ENCODE assay signal across 12 cellular contexts in the genomic region with DNA sequence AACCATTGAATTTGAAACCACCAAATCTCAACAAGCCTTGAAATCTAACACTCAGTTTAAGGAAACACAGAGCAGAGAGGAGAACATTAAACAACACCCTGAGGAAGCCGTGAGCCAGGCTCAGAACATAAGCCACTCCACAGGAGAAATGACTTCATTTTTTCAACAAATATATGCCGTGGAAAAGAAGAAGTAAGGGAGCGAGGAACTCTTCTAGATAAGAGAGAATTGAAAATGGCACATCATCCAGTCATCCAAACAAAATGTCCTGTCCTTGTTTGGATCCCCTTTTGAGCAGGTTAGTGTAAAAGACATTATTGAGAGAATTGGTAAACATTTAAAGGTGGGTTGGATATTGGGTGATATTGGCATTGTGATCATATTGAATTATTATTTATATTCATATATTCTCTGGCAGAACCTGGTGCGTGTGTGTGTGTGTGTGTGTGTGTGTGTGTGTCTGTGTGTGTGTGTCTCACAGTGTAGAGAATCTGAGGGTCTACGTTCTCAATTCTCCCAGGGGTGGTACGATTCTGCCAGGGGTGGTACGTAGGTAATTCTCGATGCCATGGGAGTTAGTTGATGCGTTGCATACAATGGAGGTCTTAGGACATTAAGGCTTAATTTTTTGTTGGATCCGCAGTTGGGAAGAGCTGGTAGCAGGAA.
DNase-seq lines count a peak whose midpoint lies in the region; ATAC-seq and TF ChIP-seq lines count a peak whose summit lies in the region.
"Had no signal": no experiment of that assay in that cellular context is flagged by ENCODE, and none has a peak within 500 bp of the region (broad histone marks: within the 10 kb centered on the region; RNA-seq: fewer than 3 reads in every experiment).

No MANE protein-coding gene starts in this region.

- H3K27ac Mint-ChIP-seq in activated naive CD4-positive, alpha-beta T cell treated with anti-CD3 and anti-CD28 coated beads for 36 hours = peak overlapping the region; percentile 97
- H3K27ac Mint-ChIP-seq in dendritic cell treated with granulocyte-macrophage colony-stimulating factor and Interleukin-4, amounts not matched to agents 40 ng/mL and 50 ng/mL, for 4 days = peak overlapping the region; percentile 63

- H3K4me3 ChIP-seq in OCI-LY7 (ENCODE audit: low read depth, low read length, poor library complexity, severe bottlenecking) (peak overlapping the region; percentile 94), thymus (ENCODE audit: low read length) (no peak overlapping the region)
- H3K4me3 ChIP-seq: right atrium auricular region had no signal

- no peak for DNase-seq in activated naive CD4-positive, alpha-beta T cell treated with anti-CD3 and anti-CD28 coated beads for 36 hours
- DNase-seq in activated naive CD4-positive, alpha-beta T cell treated with anti-CD3 and anti-CD28 coated beads, Interleukin-2, amount 50 U/mL, for 16 hours = no peak
- DNase-seq in OCI-LY7 (ENCODE audit: low spot score) = no peak
- no peak for DNase-seq in NCI-H2196 (lab: John Stamatoyannopoulos, UW; ENCODE audit: unreplicated experiment)
- DNase-seq: MM.1S, NCI-H345 had no signal

- peak overlapping the region; percentile 99 for H3K4me2 ChIP-seq in OCI-LY7 (ENCODE audit: low read length)

- no peaks in the 10 kb centered on the region for H3K27me3 Mint-ChIP-seq in activated naive CD4-positive, alpha-beta T cell treated with anti-CD3 and anti-CD28 coated beads for 36 hours (ENCODE audit: low read depth)
- H3K27me3 Mint-ChIP-seq in dendritic cell treated with granulocyte-macrophage colony-stimulating factor and Interleukin-4, amounts not matched to agents 40 ng/mL and 50 ng/mL, for 4 days = no peaks in the 10 kb centered on the region

- H3K27ac ChIP-seq in OCI-LY7 (ENCODE audit: low read depth, low read length, poor library complexity, severe bottlenecking) = peak overlapping the region; percentile 98
- H3K27ac ChIP-seq in thymus (ENCODE audit: low read depth) = peak overlapping the region; percentile 92
- H3K27ac ChIP-seq: right atrium auricular region had no signal

- no peaks in the 10 kb centered on the region for H3K9me3 ChIP-seq in OCI-LY7 (ENCODE audit: low read length)
- no peaks in the 10 kb centered on the region for H3K9me3 ChIP-seq in thymus (ENCODE audit: control insufficient read depth)
- H3K9me3 ChIP-seq: right atrium auricular region had no signal

- H3K9me2 ChIP-seq in OCI-LY7 (ENCODE audit: insufficient read depth, low read length) = no peaks in the 10 kb centered on the region

- peaks cover 25% of the 10 kb centered on the region for H3K36me3 Mint-ChIP-seq in activated naive CD4-positive, alpha-beta T cell treated with anti-CD3 and anti-CD28 coated beads for 36 hours (ENCODE audit: low read depth)
- peaks cover 48% of the 10 kb centered on the region for H3K36me3 Mint-ChIP-seq in dendritic cell treated with granulocyte-macrophage colony-stimulating factor and Interleukin-4, amounts not matched to agents 40 ng/mL and 50 ng/mL, for 4 days (ENCODE audit: low read depth)

- no peak overlapping the region for H2AFZ ChIP-seq in OCI-LY7 (ENCODE audit: low read length)

- 76% methylated on average over 10 of the region's 10 CpGs for WGBS in thymus

- ATAC-seq in GM19328 (IDR thresholded peaks at IDR 0.05; ENCODE audit: unreplicated experiment) (no peak), HG02938 (IDR thresholded peaks at IDR 0.05; ENCODE audit: unreplicated experiment) (no peak)
- ATAC-seq: Panc1 had no signal

- TF ChIP-seq CTCF in OCI-LY7 (conservative IDR thresholded peaks at IDR 0.05; ENCODE audit: low read length) = no peak

- peaks cover 2% of the 10 kb centered on the region for H3K9me3 Mint-ChIP-seq in activated naive CD4-positive, alpha-beta T cell treated with anti-CD3 and anti-CD28 coated beads for 36 hours
- H3K9me3 Mint-ChIP-seq in dendritic cell treated with granulocyte-macrophage colony-stimulating factor and Interleukin-4, amounts not matched to agents 40 ng/mL and 50 ng/mL, for 4 days = no peaks in the 10 kb centered on the region

- H3K4me1 Mint-ChIP-seq in activated naive CD4-positive, alpha-beta T cell treated with anti-CD3 and anti-CD28 coated beads for 36 hours (ENCODE audit: low read depth) = peaks cover 50% of the 10 kb centered on the region
- H3K4me1 Mint-ChIP-seq in dendritic cell treated with granulocyte-macrophage colony-stimulating factor and Interleukin-4, amounts not matched to agents 40 ng/mL and 50 ng/mL, for 4 days (ENCODE audit: low read depth) = peaks cover 56% of the 10 kb centered on the region

- no TSS peak for BruUV-seq in OCI-LY7 (replicated peaks; lab: Mats Ljungman, UMichigan)

- peaks cover 72% of the 10 kb centered on the region for H3K4me1 ChIP-seq in OCI-LY7 (ENCODE audit: insufficient read depth, low read length, poor library complexity, severe bottlenecking)
- H3K4me1 ChIP-seq in thymus (ENCODE audit: control insufficient read depth, insufficient read depth, low read length) = no peaks in the 10 kb centered on the region

- peaks cover 99% of the 10 kb centered on the region for H3K79me2 ChIP-seq in OCI-LY7 (ENCODE audit: insufficient read depth, low read depth, low read length)

- H3K27me3 ChIP-seq in thymus (ENCODE audit: control insufficient read depth, insufficient read depth) = no peaks in the 10 kb centered on the region
- H3K27me3 ChIP-seq: right atrium auricular region had no signal

- POLR2A ChIA-PET in OCI-LY7 (lab: Charles Lee) = interaction anchor here (0.5 to 6.8 kb wide), 12 partner anchors 11 to 65 kb away, joined by 3 to 122 read pairs (median 13); no protein-coding TSS in a partner anchor

- H3K36me3 ChIP-seq in OCI-LY7 (ENCODE audit: insufficient read depth, low read length) = peaks cover 70% of the 10 kb centered on the region
- H3K36me3 ChIP-seq in thymus (ENCODE audit: control insufficient read depth, insufficient read depth) = no peaks in the 10 kb centered on the region
- H3K36me3 ChIP-seq: right atrium auricular region had no signal

- intact Hi-C loops in activated naive CD4-positive, alpha-beta T cell treated with anti-CD3 and anti-CD28 coated beads for 36 hours (cut with micrococcal nuclease) = loop anchor here (1.0 to 5.0 kb wide), 7 partner anchors 18 to 1087 kb away; partner anchors contain the start of genes EIF4A2 and TRA2B
- intact Hi-C loops in OCI-LY7 (cut with micrococcal nuclease; ENCODE audit: unreplicated experiment) = loop anchor here (5.0 to 10.0 kb wide), 3 partner anchors 113 to 1090 kb away; partner anchors contain the start of genes RPL39L and TRA2B
- intact Hi-C loops in dendritic cell treated with granulocyte-macrophage colony-stimulating factor and Interleukin-4, amounts not matched to agents 40 ng/mL and 50 ng/mL, for 4 days (cut with micrococcal nuclease) = no loop called here

- peak overlapping the region; percentile 79 for H3K4me3 Mint-ChIP-seq in activated naive CD4-positive, alpha-beta T cell treated with anti-CD3 and anti-CD28 coated beads for 36 hours
- peak overlapping the region; percentile 59 for H3K4me3 Mint-ChIP-seq in dendritic cell treated with granulocyte-macrophage colony-stimulating factor and Interleukin-4, amounts not matched to agents 40 ng/mL and 50 ng/mL, for 4 days

- CTCF ChIA-PET in activated naive CD4-positive, alpha-beta T cell treated with anti-CD3 and anti-CD28 coated beads for 36 hours (lab: Charles Lee) = interaction anchor here (0.6 to 4.0 kb wide), 7 partner anchors 11 to 175 kb away, joined by 3 to 25 read pairs (median 8); no protein-coding TSS in a partner anchor
- CTCF ChIA-PET in OCI-LY7 (lab: Charles Lee; ENCODE audit: unreplicated experiment) = interaction anchor here (2.6 kb wide), 1 partner anchor 25 kb away, joined by 8 read pairs; no protein-coding TSS in a partner anchor

- peaks cover 23% of the 10 kb centered on the region; the same call in 1 of the 2 replicates for H4K20me1 ChIP-seq in OCI-LY7 (ENCODE audit: insufficient read depth, low read length)
